ENCODE assay signal across 13 cellular contexts in the genomic region with DNA sequence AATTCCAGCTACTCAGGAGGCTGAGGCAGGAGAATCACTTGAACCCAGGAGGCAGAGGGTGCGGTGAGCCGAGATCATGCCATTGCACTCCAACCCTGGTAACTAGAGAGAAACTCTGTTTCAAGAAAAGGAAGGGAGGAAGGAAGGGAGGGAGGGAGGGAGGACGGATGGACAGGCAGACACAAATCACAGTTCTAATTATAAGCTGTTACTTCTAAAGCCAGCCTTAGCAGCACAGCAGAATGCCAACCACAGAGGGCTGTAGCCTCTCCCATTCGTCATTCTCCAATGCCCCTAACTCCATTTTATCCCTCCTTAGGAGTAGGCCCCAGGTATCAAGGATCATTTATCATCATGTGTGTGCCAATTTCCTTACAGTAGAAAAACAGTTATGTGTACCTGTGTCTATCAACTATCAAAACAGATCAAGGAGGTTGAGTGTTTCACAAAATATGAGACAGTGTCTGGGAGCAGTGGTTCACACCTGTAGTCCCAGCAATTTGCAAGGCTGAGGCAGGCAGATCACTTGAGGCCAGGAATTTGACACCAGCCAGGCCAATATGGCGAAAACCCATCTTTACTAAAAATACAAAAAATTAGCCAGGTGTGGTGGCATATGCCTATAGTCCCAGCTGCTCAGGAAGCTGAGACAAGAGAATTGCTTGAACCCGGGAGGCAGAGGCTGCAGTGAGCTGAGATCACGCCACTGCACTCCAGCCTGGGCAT. TPM values are rescaled to one million over a fixed set of nuclear protein-coding genes. Genes with fewer than 3 reads are reported as not detected.
DNase-seq lines count a peak whose midpoint lies in the region; ATAC-seq, FAIRE-seq and TF ChIP-seq lines count a peak whose summit lies in the region.
"Had no signal": no experiment of that assay in that cellular context is flagged by ENCODE, and none has a peak within 500 bp of the region (broad histone marks: within the 10 kb centered on the region; RNA-seq: fewer than 3 reads in every experiment).

No MANE protein-coding gene starts in this region.

- intact Hi-C loops in heart right ventricle (cut with DNase I) (no loop called here), stomach (cut with DNase I; ENCODE audit: low total_unique reads) (no loop called here)

- H3K4me1 ChIP-seq in heart right ventricle (peaks cover 0 to 86% (median 29%) of the 10 kb centered on the region in 9 donors), stomach (peaks cover 45 to 96% (median 66%) of the 10 kb centered on the region in 4 donors)

- no peaks in the 10 kb centered on the region for H3K9me3 ChIP-seq in heart right ventricle
- no peaks in the 10 kb centered on the region for H3K9me3 ChIP-seq in stomach

- H3K36me3 ChIP-seq in heart right ventricle = peaks cover 0 to 3% (median 0%) of the 10 kb centered on the region in 9 donors
- H3K36me3 ChIP-seq in stomach = no peaks in the 10 kb centered on the region

- 54 to 60% methylated on average over 7 of the region's 7 CpGs for WGBS in heart right ventricle, 2 donors
- WGBS in stomach, 5 donors = 64 to 77% (median 71%) methylated on average over 7 of the region's 7 CpGs

- peak; percentile 62 for FAIRE-seq in GM12891 (lab: Jason Lieb, UNC)
- FAIRE-seq: astrocyte, urothelium cell line had no signal

- H3K27me3 ChIP-seq in heart right ventricle (no peaks in the 10 kb centered on the region), stomach (no peaks in the 10 kb centered on the region)

- no peak for TF ChIP-seq POLR2A in GM12891 (IDR thresholded peaks at IDR 0.05; ENCODE audit: low read depth, low read length)
- TF ChIP-seq POLR2A in stomach (IDR thresholded peaks at IDR 0.05) = no peak

- H3K4me3 ChIP-seq in heart right ventricle = no peak overlapping the region
- H3K4me3 ChIP-seq in stomach = no peak overlapping the region

- TF ChIP-seq EP300 in stomach (IDR thresholded peaks at IDR 0.05) = no peak

- in situ Hi-C loops in GM13976 (cut with MboI; ENCODE audit: low sequenced_read_pairs, unreplicated experiment) = no loop called here

- ATAC-seq in heart right ventricle (peak in 6 of 8 donors; percentile 36 to 74 (median 55)), HG03039 (IDR thresholded peaks at IDR 0.05; ENCODE audit: unreplicated experiment) (no peak)

- H3K27ac ChIP-seq in RWPE1 = peak overlapping the region; percentile 90
- H3K27ac ChIP-seq in heart right ventricle = peak overlapping the region in 9 of 10 donors; percentile 6 to 69 (median 52)
- peak overlapping the region; percentile 68 to 80 (median 75) for H3K27ac ChIP-seq in stomach

- DNase-seq in GM12891 (ENCODE audit: insufficient read length, low spot score) = no peak
- no peak for DNase-seq in RWPE1 (ENCODE audit: low spot score)
- DNase-seq in heart right ventricle = no peak
- no peak for DNase-seq in stomach
- no peak for DNase-seq in NCI-H128 (lab: John Stamatoyannopoulos, UW; ENCODE audit: unreplicated experiment)
- no peak for DNase-seq in NCI-H2227 (lab: John Stamatoyannopoulos, UW; ENCODE audit: unreplicated experiment)
- DNase-seq in GM13976 (ENCODE audit: low spot score) = no peak
- DNase-seq: DND-41 had no signal

- POLR2A ChIA-PET in RWPE1 (lab: Yijun Ruan, JAX; ENCODE audit: low non-redundant PET) = no interaction called here

- TF ChIP-seq CTCF in RWPE1 (conservative IDR thresholded peaks at IDR 0.05; ENCODE audit: low read depth) = no peak
- TF ChIP-seq CTCF in heart right ventricle (IDR thresholded peaks at IDR 0.05) = no peak
- no peak for TF ChIP-seq CTCF in stomach (IDR thresholded peaks at IDR 0.05)
- TF ChIP-seq CTCF in GM13976 (IDR thresholded peaks at IDR 0.05; ENCODE audit: borderline replicate concordance, control extremely low read depth, extremely low read depth, insufficient read depth, missing control alignments) = no peak

- CTCF ChIA-PET in RWPE1 (lab: Yijun Ruan, JAX) = no interaction called here

TF ChIP-seq in GM12891, 5 proteins besides CTCF, POLR2A, EP300 and RAD21:
- TF ChIP-seq TAF1 (IDR thresholded peaks at IDR 0.05; ENCODE audit: low read depth, low read length) (no peak), POLR2AphosphoS5 (IDR thresholded peaks at IDR 0.05; ENCODE audit: low read depth, low read length) (no peak), SPI1 (IDR thresholded peaks at IDR 0.05; ENCODE audit: low read depth, low read length) (no peak), POU2F2 (IDR thresholded peaks at IDR 0.05; ENCODE audit: low read depth, low read length) (no peak), PAX5 (IDR thresholded peaks at IDR 0.05; ENCODE audit: insufficient read depth, low read length, severe bottlenecking) (no peak)

RNA-seq across cellular contexts. Expression of gene USP48, which starts 19.1 kb away (rescaled TPM):
- polyA plus RNA-seq in GM12891 (2012; ENCODE audit: low read depth, missing spikeins) = 46.3 TPM
- total RNA-seq in heart right ventricle (10 to 100 TPM; 33.0 to 45.0 (median 37.0) TPM), stomach (100 to 1,000 TPM in 2 of 5 donors, 10 to 100 TPM in 3; 59.7 to 144 (median 98.6) TPM)
- polyA plus RNA-seq in heart right ventricle (10 to 100 TPM; 13.8 to 24.1 TPM), stomach (10 to 100 TPM; 12.7 to 17.0 (median 13.8) TPM)

RNA-seq across cellular contexts. Expression of gene LDLRAD2, which starts 48.2 kb away (rescaled TPM):
- 0.74 TPM for polyA plus RNA-seq in GM12891 (2012; ENCODE audit: low read depth, missing spikeins)
- total RNA-seq in heart right ventricle (under 1 TPM in 2 of 10 donors, not detected in 8; 0.05 to 0.07 TPM), stomach (1 to 10 TPM in 1 of 5 donors, under 1 TPM in 1, not detected in 3; 0.72 to 2.3 TPM)
- polyA plus RNA-seq in heart right ventricle (1 to 10 TPM; 3.4 to 5.8 TPM), stomach (1 to 10 TPM in 2 of 3 donors, under 1 TPM in 1; 0.76 to 2.6 (median 1.6) TPM)
- total RNA-seq: activated T-helper 1 cell treated with anti-CD3 and anti-CD28 coated beads, Interleukin-12 subunit alpha, Interleukin-12 subunit beta, Interleukin-2, Interleukin-4 antibody, amounts not matched to agents 30 ng/mL and 10 ng/mL and 1 ng/mL, durations not matched to agents 14 hours and 24 hours and 36 hours; dermis microvascular lymphatic vessel endothelial cell had no signal
